ENCODE assay signal across 16 cellular contexts in the genomic region with DNA sequence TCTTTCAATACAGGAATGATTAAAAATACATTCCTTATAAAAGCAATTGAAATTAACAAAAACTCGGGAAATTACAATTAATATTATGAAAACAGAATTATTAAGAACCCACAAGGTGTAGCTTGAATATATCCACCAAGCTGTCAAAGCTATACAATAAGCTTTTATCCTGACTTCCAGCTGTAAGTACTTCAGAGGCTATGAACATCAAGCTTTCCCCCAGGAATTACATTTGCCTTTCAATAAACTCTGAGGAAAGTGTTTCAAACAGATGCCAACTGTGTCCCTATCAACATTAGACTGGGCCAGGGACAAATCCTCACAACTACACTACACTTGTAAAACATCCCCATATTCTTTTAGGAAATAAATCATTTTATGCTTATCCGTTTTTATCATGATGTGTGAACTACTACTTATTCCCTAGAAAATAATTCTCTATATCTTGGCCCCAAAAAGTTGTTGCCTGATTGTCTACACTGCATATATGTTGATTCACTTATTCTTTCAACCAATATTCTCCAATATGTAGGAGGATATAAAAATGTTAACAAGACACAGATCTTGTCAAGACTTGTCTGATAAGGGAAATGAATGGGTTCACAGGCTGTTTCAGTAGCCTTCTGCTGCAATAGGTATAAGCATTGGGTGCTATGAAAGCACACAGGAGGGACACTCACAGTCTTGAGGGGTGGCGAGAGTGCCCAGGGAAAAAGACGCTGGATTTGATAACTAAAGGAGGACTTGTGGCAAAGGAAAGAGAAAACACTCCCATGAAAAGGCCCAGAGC.
"Had no signal": no experiment of that assay in that cellular context is flagged by ENCODE, and none has a peak within 500 bp of the region (broad histone marks: within the 10 kb centered on the region; RNA-seq: fewer than 3 reads in every experiment).

No MANE protein-coding gene starts in this region.

- H3K27me3 ChIP-seq: spleen, upper lobe of left lung had no signal

- H3K9me3 ChIP-seq: lower lobe of right lung, spleen, thoracic aorta, upper lobe of left lung had no signal

- H3K27ac ChIP-seq: lower lobe of right lung, spleen, thoracic aorta, upper lobe of left lung had no signal

- H3K4me3 ChIP-seq: lower lobe of right lung, spleen, thoracic aorta, upper lobe of left lung had no signal

- H3K36me3 ChIP-seq: lower lobe of right lung, spleen, thoracic aorta, upper lobe of left lung had no signal

- DNase-seq: activated CD4-positive, alpha-beta memory T cell treated with anti-CD3 and anti-CD28 coated beads, Interleukin-2, amount 10 ng/mL, durations not matched to agents 7 days and 5 days; activated CD4-positive, alpha-beta T cell treated with anti-CD3 and anti-CD28 coated beads for 48 hours; activated CD4-positive, CD25-positive, alpha-beta regulatory T cell; activated CD8-positive, alpha-beta memory T cell treated with anti-CD3 and anti-CD28 coated beads, Interleukin-2, amount 10 ng/mL, durations not matched to agents 7 days and 5 days; activated naive CD4-positive, alpha-beta T cell; activated naive CD8-positive, alpha-beta T cell treated with anti-CD3 and anti-CD28 coated beads for 36 hours; amniotic stem cell; effector memory CD8-positive, alpha-beta T cell; hippocampal formation; islet precursor cell; lower lobe of right lung; spleen; stimulated activated CD4-positive, alpha-beta T cell treated with anti-CD3 and anti-CD28 coated beads, Interleukin-4, amount 100 ng/mL, for 4 hours; T-helper 9 cell; upper lobe of left lung had no signal
